Comparison of ENCODE assay signal across 1 cellular context in genomic region chr2:109295781-109296117, GRCh38.
TF ChIP-seq lines count a peak whose summit lies in the region.

No MANE protein-coding gene starts in this region.

TF ChIP-seq in H1, 55 proteins besides CTCF, POLR2A, EP300 and RAD21 (continued from another document):
- TF ChIP-seq SIN3A (conservative IDR thresholded peaks at IDR 0.05 in 1 of 2, IDR thresholded peaks at IDR 0.05 in 1 of 2; ENCODE audit: low read depth in 1 of 2, low read length in 2 of 2) = no peak
TF ChIP-seq in H1: peak in this region for 0.
